In the genomic region with DNA sequence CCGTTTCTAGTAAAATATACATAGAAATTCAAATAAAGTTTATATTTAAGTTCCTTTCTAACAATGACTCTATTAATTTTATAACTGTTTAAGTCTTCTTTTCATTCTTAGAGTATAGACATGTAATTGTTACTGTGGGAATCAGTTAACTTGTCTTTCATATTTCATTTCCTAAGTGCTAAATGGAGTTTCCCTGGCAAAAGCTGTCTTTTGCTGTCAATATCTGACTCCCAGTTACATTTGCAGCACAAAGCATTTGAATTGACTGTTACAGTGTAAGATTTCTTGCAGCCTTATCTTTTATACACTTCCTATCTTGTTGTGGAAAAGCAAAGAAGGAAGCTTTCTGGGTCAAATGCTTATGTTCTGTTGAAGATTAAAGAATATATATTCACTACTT, we compare ENCODE assay signal across 24 cellular contexts.
"Had no signal": no experiment of that assay in that cellular context is flagged by ENCODE, and none has a peak within 500 bp of the region (broad histone marks: within the 10 kb centered on the region; RNA-seq: fewer than 3 reads in every experiment).

No MANE protein-coding gene starts in this region.

- ATAC-seq: natural killer cell; right lobe of liver; stimulated activated naive B cell treated with anti-CD40 and anti-IgM and Interleukin-4, amounts not matched to agents 10 μg/mL and 1 μg/mL and 100 μg/mL, for 72 hours; stimulated activated naive CD8-positive, alpha-beta T cell treated with anti-CD3 and anti-CD28 coated beads, Interleukin-15, Interleukin-2, amounts not matched to agents 100 U/mL and 50 U/mL, for 24 hours had no signal

- H3K36me3 ChIP-seq: left ventricle myocardium inferior, ovary, right atrium auricular region, right lobe of liver, stomach, thyroid gland, transverse colon, upper lobe of left lung, vagina had no signal

- H3K4me1 Mint-ChIP-seq: naive B cell; natural killer cell; nephron progenitor cell; stimulated activated naive B cell treated with anti-CD40 and anti-IgM and Interleukin-4, amounts not matched to agents 10 μg/mL and 1 μg/mL and 100 μg/mL, for 72 hours had no signal

- H3K4me3 Mint-ChIP-seq: mesothelial cell of epicardium; naive B cell; natural killer cell; nephron progenitor cell; stimulated activated naive B cell treated with anti-CD40 and anti-IgM and Interleukin-4, amounts not matched to agents 10 μg/mL and 1 μg/mL and 100 μg/mL, for 72 hours had no signal

- H3K4me3 ChIP-seq: left ventricle myocardium inferior, lung, ovary, right atrium auricular region, right lobe of liver, stomach, testis, thyroid gland, transverse colon, upper lobe of left lung, vagina had no signal

- DNase-seq: islet precursor cell; left ventricle myocardium inferior; mesendoderm; naive B cell; natural killer cell; nephron progenitor cell; ovary; right lobe of liver; stimulated activated CD4-positive, alpha-beta T cell treated with anti-CD3 and anti-CD28 coated beads, Interleukin-12 subunit alpha, Interleukin-12 subunit beta, amount 100 ng/mL, for 4 hours; stimulated activated CD4-positive, alpha-beta T cell treated with anti-CD3 and anti-CD28 coated beads, Interleukin-15, amount 100 ng/mL, for 24 hours; stimulated activated CD4-positive, alpha-beta T cell treated with anti-CD3 and anti-CD28 coated beads, Interleukin-2, amount 100 ng/mL, for 24 hours; stimulated activated CD4-positive, alpha-beta T cell treated with anti-CD3 and anti-CD28 coated beads, Interleukin-4, amount 100 ng/mL, for 1 hour; stimulated activated naive B cell treated with anti-CD40 and anti-IgM and Interleukin-4, amounts not matched to agents 10 μg/mL and 1 μg/mL and 100 μg/mL, for 72 hours; stimulated activated naive CD8-positive, alpha-beta T cell treated with anti-CD3 and anti-CD28 coated beads, Interleukin-15, Interleukin-2, amounts not matched to agents 100 U/mL and 50 U/mL, for 24 hours; stomach; testis; thyroid gland; transverse colon; upper lobe of left lung had no signal

- H3K9me3 ChIP-seq: left ventricle myocardium inferior, ovary, right atrium auricular region, right lobe of liver, stomach, testis, thyroid gland, upper lobe of left lung, vagina had no signal

- H3K9me3 Mint-ChIP-seq: mesothelial cell of epicardium, nephron progenitor cell had no signal

- H3K36me3 Mint-ChIP-seq: mesothelial cell of epicardium; naive B cell; stimulated activated naive B cell treated with anti-CD40 and anti-IgM and Interleukin-4, amounts not matched to agents 10 μg/mL and 1 μg/mL and 100 μg/mL, for 72 hours had no signal

- H3K27me3 Mint-ChIP-seq: naive B cell; stimulated activated naive B cell treated with anti-CD40 and anti-IgM and Interleukin-4, amounts not matched to agents 10 μg/mL and 1 μg/mL and 100 μg/mL, for 72 hours had no signal

- H3K27ac Mint-ChIP-seq: mesothelial cell of epicardium; naive B cell; natural killer cell; nephron progenitor cell; progenitor cell of endocrine pancreas; stimulated activated naive B cell treated with anti-CD40 and anti-IgM and Interleukin-4, amounts not matched to agents 10 μg/mL and 1 μg/mL and 100 μg/mL, for 72 hours had no signal

- H3K27ac ChIP-seq: left ventricle myocardium inferior, ovary, right atrium auricular region, right lobe of liver, stomach, testis, thyroid gland, transverse colon, upper lobe of left lung, vagina had no signal

- H3K27me3 ChIP-seq: ovary, right atrium auricular region, right lobe of liver, stomach, testis, thyroid gland, transverse colon, upper lobe of left lung, vagina had no signal
